17 cellular contexts compared by ENCODE assay signal in the genomic region with DNA sequence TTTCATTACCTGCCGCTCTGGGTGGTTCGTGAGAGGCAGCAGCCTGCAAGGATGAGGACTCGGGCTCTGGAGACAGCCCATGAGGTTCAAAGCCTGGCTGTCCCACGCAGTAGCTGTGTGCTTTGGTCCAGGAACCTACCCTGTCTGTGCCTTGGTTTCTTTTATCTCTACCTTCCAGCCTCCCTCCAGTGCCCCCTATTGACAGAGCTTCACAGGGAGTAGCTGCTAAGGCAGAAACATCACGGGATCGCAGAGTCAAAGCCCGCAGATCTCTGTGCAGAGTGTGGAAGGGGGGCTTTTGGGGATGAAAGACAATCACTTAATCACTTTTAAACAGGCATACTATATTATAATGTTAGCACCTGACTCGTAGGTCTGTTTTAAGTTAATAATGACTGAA. TPM values are rescaled to one million over a fixed set of nuclear protein-coding genes. Genes with fewer than 3 reads are reported as not detected.
A peak's percentile ranks its signal among the peaks of the same experiment; 100 is the strongest.
DNase-seq lines count a peak whose midpoint lies in the region; ATAC-seq and TF ChIP-seq lines count a peak whose summit lies in the region.
"Had no signal": no experiment of that assay in that cellular context is flagged by ENCODE, and none has a peak within 500 bp of the region (broad histone marks: within the 10 kb centered on the region; RNA-seq: fewer than 3 reads in every experiment).

No MANE protein-coding gene starts in this region.

- no peaks in the 10 kb centered on the region; the same call in 1 of the 2 replicates for H4K20me1 ChIP-seq in GM23338 (replicated peaks; ENCODE audit: insufficient read depth)

- H3K9me3 Mint-ChIP-seq in GM23338 (peaks cover 86% of the 10 kb centered on the region), CD14-positive monocyte (peaks cover 57 to 87% (median 80%) of the 10 kb centered on the region in 7 donors)

- peaks cover 86% of the 10 kb centered on the region for H3K36me3 Mint-ChIP-seq in GM23338 (ENCODE audit: low read depth)
- peaks cover 6 to 19% of the 10 kb centered on the region in 2 donors for H3K36me3 Mint-ChIP-seq in CD14-positive monocyte

- peaks cover 4% of the 10 kb centered on the region for H3K27me3 Mint-ChIP-seq in GM23338 (ENCODE audit: insufficient read depth, low read depth, poor library complexity)
- peaks cover 0 to 2% (median 0%) of the 10 kb centered on the region in 3 donors for H3K27me3 Mint-ChIP-seq in CD14-positive monocyte (ENCODE audit: low read depth in 3 of 3)
- H3K27me3 Mint-ChIP-seq: CD4-positive, alpha-beta memory T cell had no signal

- H3K36me3 ChIP-seq in GM23338 (ENCODE audit: insufficient read depth) (no peaks in the 10 kb centered on the region), WERI-Rb-1 (no peaks in the 10 kb centered on the region; the same call in 1 of the 2 replicates), testis (ENCODE audit: low read depth, missing control alignments) (no peaks in the 10 kb centered on the region)
- H3K36me3 ChIP-seq: BE2C, HAP-1 had no signal

- TF ChIP-seq POLR2A in testis (IDR thresholded peaks at IDR 0.05), result no peak

- no peaks in the 10 kb centered on the region for H3K4me1 ChIP-seq in GM23338 (ENCODE audit: insufficient read depth)
- peaks cover 7% of the 10 kb centered on the region for H3K4me1 ChIP-seq in testis
- H3K4me1 ChIP-seq: BE2C, HAP-1 had no signal

- H3K27ac Mint-ChIP-seq in GM23338 (no peak overlapping the region), CD14-positive monocyte (no peak overlapping the region)
- H3K27ac Mint-ChIP-seq: CD4-positive, alpha-beta memory T cell had no signal

- ATAC-seq in GM23338 (peak; percentile 64), HG03039 (IDR thresholded peaks at IDR 0.05; ENCODE audit: unreplicated experiment) (no peak)

- H3K4me1 Mint-ChIP-seq in GM23338, result no peaks in the 10 kb centered on the region; the same call in 2 of the 3 replicates
- H3K4me1 Mint-ChIP-seq in CD14-positive monocyte, result no peaks in the 10 kb centered on the region

- no peaks in the 10 kb centered on the region for H3K9me3 ChIP-seq in WERI-Rb-1 (ENCODE audit: severe bottlenecking)
- no peaks in the 10 kb centered on the region for H3K9me3 ChIP-seq in testis
- H3K9me3 ChIP-seq: BE2C had no signal

- 51 to 57% methylated on average over 8 of the region's 8 CpGs for WGBS in testis, 2 donors

- no peak overlapping the region for H3K4me3 ChIP-seq in GM23338
- H3K4me3 ChIP-seq in WERI-Rb-1 (ENCODE audit: low read depth, low read length), result no peak overlapping the region
- H3K4me3 ChIP-seq in testis, result no peak overlapping the region
- H3K4me3 ChIP-seq: HAP-1 had no signal

- peaks cover 34% of the 10 kb centered on the region for H3K79me2 ChIP-seq in GM23338 (replicated peaks; ENCODE audit: insufficient read depth)

- no peaks in the 10 kb centered on the region for H3F3A ChIP-seq in GM23338 (replicated peaks; ENCODE audit: low read depth)

- H3K27me3 ChIP-seq in GM23338 (ENCODE audit: insufficient read depth) (no peaks in the 10 kb centered on the region), WERI-Rb-1 (ENCODE audit: insufficient read depth, low read depth, severe bottlenecking) (no peaks in the 10 kb centered on the region), testis (no peaks in the 10 kb centered on the region)
- H3K27me3 ChIP-seq: BE2C had no signal

- H3K9me2 ChIP-seq in GM23338 (ENCODE audit: insufficient read depth), result no peaks in the 10 kb centered on the region

- DNase-seq in GM23338 (ENCODE audit: low spot score) (peak; percentile 58), WERI-Rb-1 (no peak), medulla oblongata (ENCODE audit: extremely low spot score) (peak; percentile 11), testis (peak; percentile 64), CD14-positive monocyte (ENCODE audit: low spot score) (no peak), NCI-H187 (lab: John Stamatoyannopoulos, UW) (no peak)
- DNase-seq: ACHN; BE2C; CD4-positive, alpha-beta memory T cell; DMS153; DMS79; GF-D8; KG1 had no signal

- H2AFZ ChIP-seq in GM23338, result no peak overlapping the region

- TF ChIP-seq CTCF in GM23338 (conservative IDR thresholded peaks at IDR 0.05; ENCODE audit: low read depth in 2 of 2) (peak; percentile 51 to 55), WERI-Rb-1 (IDR thresholded peaks at IDR 0.05; ENCODE audit: low read depth, low read length) (peak; percentile 14; the same call in 1 of the 2 replicates), testis (IDR thresholded peaks at IDR 0.05) (no peak), CD14-positive monocyte (IDR thresholded peaks at IDR 0.05) (no peak)

- no peak overlapping the region for H3K4me2 ChIP-seq in GM23338

- intact Hi-C loops in testis (cut with DNase I; ENCODE audit: low total_unique reads) (no loop called here), CD14-positive monocyte (cut with micrococcal nuclease) (no loop called here)

- no peak overlapping the region for H3K4me3 Mint-ChIP-seq in GM23338
- no peak overlapping the region for H3K4me3 Mint-ChIP-seq in CD14-positive monocyte

- H3K27ac ChIP-seq in GM23338 (ENCODE audit: low read depth) (no peak overlapping the region), WERI-Rb-1 (no peak overlapping the region), testis (peak overlapping the region; percentile 68 to 77)
- H3K27ac ChIP-seq: C4-2B had no signal

TF ChIP-seq in GM23338, 12 proteins besides CTCF, POLR2A, EP300 and RAD21 (continues in another document):
- TF ChIP-seq, protein P1, sequence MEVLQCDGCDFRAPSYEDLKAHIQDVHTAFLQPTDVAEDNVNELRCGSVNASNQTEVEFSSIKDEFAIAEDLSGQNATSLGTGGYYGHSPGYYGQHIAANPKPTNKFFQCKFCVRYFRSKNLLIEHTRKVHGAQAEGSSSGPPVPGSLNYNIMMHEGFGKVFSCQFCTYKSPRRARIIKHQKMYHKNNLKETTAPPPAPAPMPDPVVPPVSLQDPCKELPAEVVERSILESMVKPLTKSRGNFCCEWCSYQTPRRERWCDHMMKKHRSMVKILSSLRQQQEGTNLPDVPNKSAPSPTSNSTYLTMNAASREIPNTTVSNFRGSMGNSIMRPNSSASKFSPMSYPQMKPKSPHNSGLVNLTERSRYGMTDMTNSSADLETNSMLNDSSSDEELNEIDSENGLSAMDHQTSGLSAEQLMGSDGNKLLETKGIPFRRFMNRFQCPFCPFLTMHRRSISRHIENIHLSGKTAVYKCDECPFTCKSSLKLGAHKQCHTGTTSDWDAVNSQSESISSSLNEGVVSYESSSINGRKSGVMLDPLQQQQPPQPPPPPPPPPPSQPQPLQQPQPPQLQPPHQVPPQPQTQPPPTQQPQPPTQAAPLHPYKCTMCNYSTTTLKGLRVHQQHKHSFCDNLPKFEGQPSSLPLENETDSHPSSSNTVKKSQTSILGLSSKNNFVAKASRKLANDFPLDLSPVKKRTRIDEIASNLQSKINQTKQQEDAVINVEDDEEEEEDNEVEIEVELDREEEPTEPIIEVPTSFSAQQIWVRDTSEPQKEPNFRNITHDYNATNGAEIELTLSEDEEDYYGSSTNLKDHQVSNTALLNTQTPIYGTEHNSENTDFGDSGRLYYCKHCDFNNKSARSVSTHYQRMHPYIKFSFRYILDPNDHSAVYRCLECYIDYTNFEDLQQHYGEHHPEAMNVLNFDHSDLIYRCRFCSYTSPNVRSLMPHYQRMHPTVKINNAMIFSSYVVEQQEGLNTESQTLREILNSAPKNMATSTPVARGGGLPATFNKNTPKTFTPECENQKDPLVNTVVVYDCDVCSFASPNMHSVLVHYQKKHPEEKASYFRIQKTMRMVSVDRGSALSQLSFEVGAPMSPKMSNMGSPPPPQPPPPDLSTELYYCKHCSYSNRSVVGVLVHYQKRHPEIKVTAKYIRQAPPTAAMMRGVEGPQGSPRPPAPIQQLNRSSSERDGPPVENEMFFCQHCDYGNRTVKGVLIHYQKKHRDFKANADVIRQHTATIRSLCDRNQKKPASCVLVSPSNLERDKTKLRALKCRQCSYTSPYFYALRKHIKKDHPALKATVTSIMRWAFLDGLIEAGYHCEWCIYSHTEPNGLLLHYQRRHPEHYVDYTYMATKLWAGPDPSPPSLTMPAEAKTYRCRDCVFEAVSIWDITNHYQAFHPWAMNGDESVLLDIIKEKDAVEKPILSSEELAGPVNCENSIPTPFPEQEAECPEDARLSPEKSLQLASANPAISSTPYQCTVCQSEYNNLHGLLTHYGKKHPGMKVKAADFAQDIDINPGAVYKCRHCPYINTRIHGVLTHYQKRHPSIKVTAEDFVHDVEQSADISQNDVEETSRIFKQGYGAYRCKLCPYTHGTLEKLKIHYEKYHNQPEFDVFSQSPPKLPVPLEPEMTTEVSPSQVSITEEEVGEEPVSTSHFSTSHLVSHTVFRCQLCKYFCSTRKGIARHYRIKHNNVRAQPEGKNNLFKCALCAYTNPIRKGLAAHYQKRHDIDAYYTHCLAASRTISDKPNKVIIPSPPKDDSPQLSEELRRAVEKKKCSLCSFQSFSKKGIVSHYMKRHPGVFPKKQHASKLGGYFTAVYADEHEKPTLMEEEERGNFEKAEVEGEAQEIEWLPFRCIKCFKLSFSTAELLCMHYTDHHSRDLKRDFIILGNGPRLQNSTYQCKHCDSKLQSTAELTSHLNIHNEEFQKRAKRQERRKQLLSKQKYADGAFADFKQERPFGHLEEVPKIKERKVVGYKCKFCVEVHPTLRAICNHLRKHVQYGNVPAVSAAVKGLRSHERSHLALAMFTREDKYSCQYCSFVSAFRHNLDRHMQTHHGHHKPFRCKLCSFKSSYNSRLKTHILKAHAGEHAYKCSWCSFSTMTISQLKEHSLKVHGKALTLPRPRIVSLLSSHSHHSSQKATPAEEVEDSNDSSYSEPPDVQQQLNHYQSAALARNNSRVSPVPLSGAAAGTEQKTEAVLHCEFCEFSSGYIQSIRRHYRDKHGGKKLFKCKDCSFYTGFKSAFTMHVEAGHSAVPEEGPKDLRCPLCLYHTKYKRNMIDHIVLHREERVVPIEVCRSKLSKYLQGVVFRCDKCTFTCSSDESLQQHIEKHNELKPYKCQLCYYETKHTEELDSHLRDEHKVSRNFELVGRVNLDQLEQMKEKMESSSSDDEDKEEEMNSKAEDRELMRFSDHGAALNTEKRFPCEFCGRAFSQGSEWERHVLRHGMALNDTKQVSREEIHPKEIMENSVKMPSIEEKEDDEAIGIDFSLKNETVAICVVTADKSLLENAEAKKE (CRISPR knock-in tag; IDR thresholded peaks at IDR 0.05), result no peak
- TF ChIP-seq POLR2AphosphoS5 (IDR thresholded peaks at IDR 0.05; ENCODE audit: low read depth), result no peak

RNA-seq across cellular contexts. Expression of a gene that starts 16.2 kb away (rescaled TPM):
- 13.2 and 13.9 TPM in 2 replicates for total RNA-seq in GM23338 (2014; rRNA removed; shearing (Covaris generic))
- polyA plus RNA-seq in GM23338 (2016; fragmentation: Nextera tagmentation; extraction: Ambion mirVana) (4.7 and 5.9 TPM in 2 replicates), testis (ENCODE audit: insufficient read depth, low read depth, low replicate concordance) (7.2 TPM), CD14-positive monocyte (1 to 10 TPM; 4.0 TPM)
- total RNA-seq in testis, result 10 to 100 TPM; 18.3 to 19.6 TPM

RNA-seq across cellular contexts. Expression of a gene that starts 31.7 kb away (rescaled TPM):
- 0.19 and 0.63 TPM in 2 replicates for total RNA-seq in GM23338 (2014; rRNA removed; shearing (Covaris generic))
- polyA plus RNA-seq in GM23338 (2016; fragmentation: Nextera tagmentation; extraction: Ambion mirVana) (not detected in 2 replicates), testis (ENCODE audit: insufficient read depth, low read depth, low replicate concordance) (1.3 TPM), CD14-positive monocyte (not detected)
- under 1 TPM; 0.25 to 0.79 TPM for total RNA-seq in testis
- total RNA-seq: CD4-positive, alpha-beta memory T cell; H4 had no signal
- polyA plus RNA-seq: CD4-positive, alpha-beta memory T cell had no signal

RNA-seq across cellular contexts. Expression of a gene that starts 44.0 kb away (rescaled TPM):
- 7.0 and 8.7 TPM in 2 replicates for total RNA-seq in GM23338 (2014; rRNA removed; shearing (Covaris generic))
- polyA plus RNA-seq in GM23338 (2016; fragmentation: Nextera tagmentation; extraction: Ambion mirVana) (4.7 and 5.6 TPM in 2 replicates), testis (ENCODE audit: insufficient read depth, low read depth, low replicate concordance) (4.5 TPM), CD14-positive monocyte (under 1 TPM; 0.40 to 0.81 TPM)
- total RNA-seq in testis, result 10 to 100 TPM in 1 of 2 donors, 1 to 10 TPM in 1; 8.3 to 11.0 TPM

Comparison
In these comparisons a context has a peak if more than half of its experiments do, and no peak if none do; other contexts are left out.
1. DNase-seq: peak in GM23338 (single experiment), medulla oblongata (single experiment) and testis (single experiment); none in WERI-Rb-1 (single experiment), CD14-positive monocyte (single experiment) and NCI-H187 (0 of 2).
2. H3K27ac ChIP-seq: peak in testis (2 of 2); none in GM23338 (single experiment) and WERI-Rb-1 (single experiment).
3. CTCF ChIP-seq: peak in GM23338 (2 of 2) and WERI-Rb-1 (single experiment); none in testis (0 of 3) and CD14-positive monocyte (single experiment).